ENCODE assay signal across 28 cellular contexts in genomic region chr1:160136121-160136925, GRCh38. TPM values are rescaled to one million over a fixed set of nuclear protein-coding genes. Genes with fewer than 3 reads are reported as not detected.
A peak's percentile ranks its signal among the peaks of the same experiment; 100 is the strongest.
DNase-seq lines count a peak whose midpoint lies in the region; ATAC-seq and TF ChIP-seq lines count a peak whose summit lies in the region.
"Had no signal": no experiment of that assay in that cellular context is flagged by ENCODE, and none has a peak within 500 bp of the region (broad histone marks: within the 10 kb centered on the region; RNA-seq: fewer than 3 reads in every experiment).

No MANE protein-coding gene starts in this region.

- H3K4ac ChIP-seq in IMR-90 (ENCODE audit: low read depth, low read length): no peak overlapping the region

- POLR2A ChIA-PET in IMR-90 (lab: Charles Lee; ENCODE audit: unreplicated experiment): no interaction called here

- H3K27me3 Mint-ChIP-seq in neural progenitor cell (ENCODE audit: insufficient read depth, low read depth): peaks cover 7% of the 10 kb centered on the region

- H3K27ac ChIP-seq in IMR-90 (ENCODE audit: insufficient read depth, low read length) (no peak overlapping the region), cingulate gyrus (ENCODE audit: low read depth, low read length) (peak overlapping the region; percentile 21), neural progenitor cell (no peak overlapping the region), sigmoid colon (peak overlapping the region in 3 of 4 donors; percentile 39 to 62 (median 53))
- H3K27ac ChIP-seq: KMS-11, PC-9 had no signal

- H3K9ac ChIP-seq in IMR-90 (ENCODE audit: low read depth, low read length): no peak overlapping the region
- no peak overlapping the region for H3K9ac ChIP-seq in neural progenitor cell
- H3K9ac ChIP-seq: KMS-11 had no signal

- H2BK5ac ChIP-seq in IMR-90 (ENCODE audit: low read depth, low read length, poor library complexity, severe bottlenecking): no peak overlapping the region

- no peak overlapping the region for H3K14ac ChIP-seq in IMR-90 (replicated peaks; ENCODE audit: low read depth, low read length)

- no peak for TF ChIP-seq EP300 in sigmoid colon (IDR thresholded peaks at IDR 0.05)

- CTCF ChIA-PET in IMR-90 (lab: Yijun Ruan, JAX): no interaction called here

- no peaks in the 10 kb centered on the region for H3K36me3 ChIP-seq in IMR-90 (ENCODE audit: control insufficient read depth, insufficient read depth, low read length)
- H3K36me3 ChIP-seq in neural progenitor cell: no peaks in the 10 kb centered on the region
- peaks cover 17 to 92% (median 25%) of the 10 kb centered on the region in 4 donors for H3K36me3 ChIP-seq in sigmoid colon

- DNase-seq in IMR-90 (no peak), neural progenitor cell (ENCODE audit: low spot score) (no peak), sigmoid colon (no peak), SHP77 treated with DMSO at 0.1 percent for 48 hours (lab: John Stamatoyannopoulos, UW) (no peak), NCI-H2196 (lab: John Stamatoyannopoulos, UW; ENCODE audit: unreplicated experiment) (no peak)
- DNase-seq: C1 segment of cervical spinal cord; CD4-positive, alpha-beta memory T cell; COR-L47; DMS79; EL; GDM1; MM.1S; NCI-H2029; NCI-H446 treated with DMSO at 0.1 percent for 48 hours; NCI-H526; NCI-H82; NK-92 treated with Interleukin-12 subunit alpha and Interleukin-12 subunit beta, amount 100 ng/mL, for 24 hours; PC-9; Right ventricle myocardium superior had no signal

- peaks cover 9% of the 10 kb centered on the region for H3K4me1 Mint-ChIP-seq in neural progenitor cell
- H3K4me1 Mint-ChIP-seq: CD4-positive, alpha-beta memory T cell; IgD-negative memory B cell had no signal

- no peak overlapping the region for H2BK20ac ChIP-seq in IMR-90 (ENCODE audit: low read depth, low read length)

- 77% methylated on average over 14 of the region's 22 CpGs; no CpG with 5 or more reads in 1 of the 2 experiments for WGBS in IMR-90 (ENCODE audit: extremely low coverage in 2 of 2, insufficient read length in 1 of 2), 2 experiments
- 87 to 91% methylated on average over 22 of the region's 22 CpGs for WGBS in sigmoid colon, 2 donors

- TF ChIP-seq RAD21 in IMR-90 (IDR thresholded peaks at IDR 0.05; ENCODE audit: low read length): no peak

- no TSS peak for BruUV-seq in IMR-90 (replicated peaks; lab: Mats Ljungman, UMichigan)

- H3K27me3 ChIP-seq in IMR-90 (ENCODE audit: control insufficient read depth, insufficient read depth, low read length) (peaks cover 47% of the 10 kb centered on the region), neural progenitor cell (no peaks in the 10 kb centered on the region), sigmoid colon (no peaks in the 10 kb centered on the region)

- H3K4me1 ChIP-seq in IMR-90 (ENCODE audit: control insufficient read depth, insufficient read depth, low read length) (no peaks in the 10 kb centered on the region), neural progenitor cell (no peaks in the 10 kb centered on the region), sigmoid colon (peaks cover 0 to 26% (median 15%) of the 10 kb centered on the region in 4 donors)

- no peak overlapping the region for H2BK120ac ChIP-seq in IMR-90 (ENCODE audit: low read depth, low read length)

- H3K18ac ChIP-seq in IMR-90 (ENCODE audit: low read depth, low read length): no peak overlapping the region

- ATAC-seq in IMR-90 (ENCODE audit: low read depth) (no peak), GM21360 (IDR thresholded peaks at IDR 0.05; ENCODE audit: unreplicated experiment) (no peak), HG03097 (IDR thresholded peaks at IDR 0.05; ENCODE audit: low FRiP score, unreplicated experiment) (no peak)
- ATAC-seq: GM12878 had no signal

- no peak overlapping the region for H3K56ac ChIP-seq in IMR-90 (ENCODE audit: extremely low read depth, insufficient read depth, low read length)

- no peak overlapping the region for H2BK15ac ChIP-seq in IMR-90 (ENCODE audit: low read depth, low read length)

- TF ChIP-seq CTCF in IMR-90 (conservative IDR thresholded peaks at IDR 0.05; ENCODE audit: low read depth, low read length): no peak
- no peak for TF ChIP-seq CTCF in neural progenitor cell (IDR thresholded peaks at IDR 0.05)
- TF ChIP-seq CTCF in sigmoid colon (IDR thresholded peaks at IDR 0.05): no peak

- H3K23ac ChIP-seq in IMR-90 (ENCODE audit: low read depth, low read length): no peak overlapping the region

- H3K9me1 ChIP-seq in IMR-90 (ENCODE audit: insufficient read depth, low read length): no peaks in the 10 kb centered on the region

- no peak overlapping the region for H4K91ac ChIP-seq in IMR-90 (ENCODE audit: insufficient read depth, low read depth, low read length)

- H3K4me3 ChIP-seq in IMR-90 (ENCODE audit: insufficient read depth, low read depth, low read length) (no peak overlapping the region), neural progenitor cell (no peak overlapping the region), sigmoid colon (no peak overlapping the region)
- H3K4me3 ChIP-seq: GM12878, PC-9 had no signal

- H4K5ac ChIP-seq in IMR-90 (ENCODE audit: low read depth, low read length): no peak overlapping the region

- H2AK5ac ChIP-seq in IMR-90 (ENCODE audit: low read depth, low read length): no peak overlapping the region

- H3F3A ChIP-seq in neural progenitor cell (ENCODE audit: low read depth): peaks cover 8% of the 10 kb centered on the region

- TF ChIP-seq POLR2A in IMR-90 (IDR thresholded peaks at IDR 0.05; ENCODE audit: low read depth, low read length): no peak
- no peak for TF ChIP-seq POLR2A in sigmoid colon (IDR thresholded peaks at IDR 0.05)

- peak overlapping the region; percentile 29 for H3K27ac Mint-ChIP-seq in neural progenitor cell
- H3K27ac Mint-ChIP-seq: CD4-positive, alpha-beta memory T cell; IgD-negative memory B cell had no signal

- peak overlapping the region; percentile 50 for H2AK9ac ChIP-seq in IMR-90 (replicated peaks; ENCODE audit: low read depth, low read length, poor library complexity)

- intact Hi-C loops in IMR-90 (cut with micrococcal nuclease) (no loop called here), sigmoid colon (cut with DNase I) (no loop called here)

- no peak overlapping the region for H4K8ac ChIP-seq in IMR-90 (ENCODE audit: low read depth in 2 of 2, low read length in 2 of 2)

- in situ Hi-C loops in IMR-90 (cut with MboI; ENCODE audit: low sequenced_read_pairs): no loop called here

- peaks cover 69% of the 10 kb centered on the region for H3K36me3 Mint-ChIP-seq in neural progenitor cell
- H3K36me3 Mint-ChIP-seq: CD4-positive, alpha-beta memory T cell; IgD-negative memory B cell had no signal

- H3K79me2 ChIP-seq in neural progenitor cell (ENCODE audit: low read depth): no peaks in the 10 kb centered on the region

- peaks cover 2% of the 10 kb centered on the region for H3K9me3 Mint-ChIP-seq in neural progenitor cell
- H3K9me3 Mint-ChIP-seq: CD4-positive, alpha-beta memory T cell; IgD-negative memory B cell had no signal

- no peak overlapping the region for H3K4me3 Mint-ChIP-seq in neural progenitor cell
- H3K4me3 Mint-ChIP-seq: CD4-positive, alpha-beta memory T cell; IgD-negative memory B cell had no signal

- no peaks in the 10 kb centered on the region for H3K79me1 ChIP-seq in IMR-90 (ENCODE audit: low read depth in 1 of 2, low read length in 2 of 2)

- peak overlapping the region; percentile 19 for H2AFZ ChIP-seq in IMR-90 (replicated peaks; ENCODE audit: low read length, poor library complexity)
- no peak overlapping the region for H2AFZ ChIP-seq in neural progenitor cell (replicated peaks)
- H2AFZ ChIP-seq: PC-9 had no signal

- H4K20me1 ChIP-seq in IMR-90 (ENCODE audit: insufficient read depth, low read length): no peaks in the 10 kb centered on the region
- no peaks in the 10 kb centered on the region for H4K20me1 ChIP-seq in neural progenitor cell (ENCODE audit: low read depth)

- dilution Hi-C loops in IMR-90 (cut with HindIII; ENCODE audit: low sequenced_read_pairs, unreplicated experiment): no loop called here

- H3K9me3 ChIP-seq in IMR-90 (ENCODE audit: control insufficient read depth, insufficient read depth, low read length) (no peaks in the 10 kb centered on the region), neural progenitor cell (ENCODE audit: low read depth) (no peaks in the 10 kb centered on the region), sigmoid colon (no peaks in the 10 kb centered on the region)

- H3K4me2 ChIP-seq in IMR-90 (ENCODE audit: low read depth, low read length) (no peak overlapping the region), neural progenitor cell (no peak overlapping the region)
- H3K4me2 ChIP-seq: KMS-11, PC-9 had no signal

RNA-seq across cellular contexts. Expression of gene ATP1A4, which starts 15.1 kb away (rescaled TPM):
- total RNA-seq in IMR-90 (2012; rRNA removed): not detected in 2 replicates
- not detected in 2 replicates for polyA plus RNA-seq in IMR-90 (2012; rRNA removed)
- polyA plus RNA-seq in IMR-90 (2012; cell fraction: cytosol; rRNA removed): not detected in 2 replicates
- not detected in 2 replicates for polyA plus RNA-seq in IMR-90 (2012; cell fraction: nucleus; rRNA removed; ENCODE audit: low replicate concordance)
- total RNA-seq in neural progenitor cell (ENCODE audit: low replicate concordance): 0.17 and 0.62 TPM in 2 replicates
- total RNA-seq in sigmoid colon: 1 to 10 TPM in 1 of 4 donors, under 1 TPM in 1, not detected in 2; 0.27 to 3.0 TPM
- polyA plus RNA-seq in sigmoid colon: under 1 TPM in 1 of 3 donors, not detected in 2; 0.22 TPM
- total RNA-seq: A673; CD4-positive, alpha-beta memory T cell; PC-9; RPMI7951; SK-MEL-5 had no signal
- polyA plus RNA-seq: CD4-positive, alpha-beta memory T cell; IgD-negative memory B cell had no signal

RNA-seq across cellular contexts. Expression of gene ATP1A2, which starts 20.8 kb away (rescaled TPM):
- total RNA-seq in IMR-90 (2012; rRNA removed) (under 0.01 and 0.28 TPM in 2 replicates), neural progenitor cell (ENCODE audit: low replicate concordance) (88.6 and 154 TPM in 2 replicates), sigmoid colon (100 to 1,000 TPM in 2 of 4 donors, 10 to 100 TPM in 2; 60.7 to 153 (median 102) TPM)
- polyA plus RNA-seq in IMR-90 (2012; rRNA removed) (0.14 and 0.15 TPM in 2 replicates), sigmoid colon (1 to 10 TPM in 2 of 3 donors, under 1 TPM in 1; 0.92 to 5.7 (median 1.8) TPM)
- 0.01 and 0.16 TPM in 2 replicates for polyA plus RNA-seq in IMR-90 (2012; cell fraction: cytosol; rRNA removed)
- polyA plus RNA-seq in IMR-90 (2012; cell fraction: nucleus; rRNA removed; ENCODE audit: low replicate concordance): 0.35 and 0.52 TPM in 2 replicates
- total RNA-seq: A673; CD4-positive, alpha-beta memory T cell; GM12878; RPMI7951; SK-MEL-5 had no signal
- polyA plus RNA-seq: CD4-positive, alpha-beta memory T cell; IgD-negative memory B cell had no signal

RNA-seq across cellular contexts. Expression of gene IGSF8, which starts 37.9 kb away (rescaled TPM):
- 7.5 and 8.8 TPM in 2 replicates for total RNA-seq in IMR-90 (2012; rRNA removed)
- polyA plus RNA-seq in IMR-90 (2012; rRNA removed): 25.2 and 26.3 TPM in 2 replicates
- polyA plus RNA-seq in IMR-90 (2012; cell fraction: cytosol; rRNA removed): 24.0 and 37.8 TPM in 2 replicates
- 23.9 and 55.0 TPM in 2 replicates for polyA plus RNA-seq in IMR-90 (2012; cell fraction: nucleus; rRNA removed; ENCODE audit: low replicate concordance)
- total RNA-seq in neural progenitor cell (ENCODE audit: low replicate concordance): 9.4 and 23.4 TPM in 2 replicates
- 10 to 100 TPM; 11.1 to 11.4 (median 11.3) TPM for total RNA-seq in sigmoid colon
- 10 to 100 TPM in 1 of 3 donors, 1 to 10 TPM in 2; 4.8 to 34.9 (median 7.2) TPM for polyA plus RNA-seq in sigmoid colon

RNA-seq across cellular contexts. Expression of gene CASQ1, which starts 54.1 kb away (rescaled TPM):
- 0.18 TPM in 1 of 2 replicates, not detected in the other for total RNA-seq in IMR-90 (2012; rRNA removed)
- polyA plus RNA-seq in IMR-90 (2012; rRNA removed): 0.10 and 0.21 TPM in 2 replicates
- polyA plus RNA-seq in IMR-90 (2012; cell fraction: cytosol; rRNA removed): 0.09 and 0.14 TPM in 2 replicates
- 0.07 TPM in 1 of 2 replicates, not detected in the other for polyA plus RNA-seq in IMR-90 (2012; cell fraction: nucleus; rRNA removed; ENCODE audit: low replicate concordance)
- 0.50 TPM in 1 of 2 replicates, not detected in the other for total RNA-seq in neural progenitor cell (ENCODE audit: low replicate concordance)
- 1 to 10 TPM in 3 of 4 donors, under 1 TPM in 1; 0.66 to 9.4 (median 2.4) TPM for total RNA-seq in sigmoid colon
- under 1 TPM in 2 of 3 donors, not detected in 1; 0.28 to 0.60 TPM for polyA plus RNA-seq in sigmoid colon
- total RNA-seq: A673; CD4-positive, alpha-beta memory T cell; PC-9; RPMI7951; SK-MEL-5 had no signal
- polyA plus RNA-seq: CD4-positive, alpha-beta memory T cell; IgD-negative memory B cell had no signal

RNA-seq across cellular contexts. Expression of gene KCNJ9, which starts 55.0 kb away (rescaled TPM):
- total RNA-seq in IMR-90 (2012; rRNA removed) (not detected in 2 replicates), neural progenitor cell (ENCODE audit: low replicate concordance) (0.09 TPM in 2 replicates), sigmoid colon (under 1 TPM; under 0.01 to 0.36 (median 0.27) TPM)
- polyA plus RNA-seq in IMR-90 (2012; rRNA removed) (not detected in 2 replicates), sigmoid colon (under 1 TPM in 1 of 3 donors, not detected in 2; 0.22 TPM)
- polyA plus RNA-seq in IMR-90 (2012; cell fraction: cytosol; rRNA removed): not detected in 2 replicates
- not detected in 2 replicates for polyA plus RNA-seq in IMR-90 (2012; cell fraction: nucleus; rRNA removed; ENCODE audit: low replicate concordance)
- total RNA-seq: A673; CD4-positive, alpha-beta memory T cell; GM12878; PC-9; Right ventricle myocardium superior; RPMI7951; SK-MEL-5 had no signal
- polyA plus RNA-seq: CD4-positive, alpha-beta memory T cell; IgD-negative memory B cell had no signal

Comparison
In these comparisons a context has a peak if more than half of its experiments do, and no peak if none do; other contexts are left out.
1. H3K27ac ChIP-seq: peak in cingulate gyrus (single experiment) and sigmoid colon (3 of 4); none in IMR-90 (single experiment) and neural progenitor cell (single experiment).
2. RNA of gene ATP1A2, which starts 20.8 kb away (total RNA-seq): 60.7 to 153 TPM in sigmoid colon and 88.6 to 154 TPM in neural progenitor cell; under 0.01 to 0.28 TPM in IMR-90; every median in the first group is over 10 times any median in the second.